ENCODE assay signal across 1 cellular context in the genomic region with DNA sequence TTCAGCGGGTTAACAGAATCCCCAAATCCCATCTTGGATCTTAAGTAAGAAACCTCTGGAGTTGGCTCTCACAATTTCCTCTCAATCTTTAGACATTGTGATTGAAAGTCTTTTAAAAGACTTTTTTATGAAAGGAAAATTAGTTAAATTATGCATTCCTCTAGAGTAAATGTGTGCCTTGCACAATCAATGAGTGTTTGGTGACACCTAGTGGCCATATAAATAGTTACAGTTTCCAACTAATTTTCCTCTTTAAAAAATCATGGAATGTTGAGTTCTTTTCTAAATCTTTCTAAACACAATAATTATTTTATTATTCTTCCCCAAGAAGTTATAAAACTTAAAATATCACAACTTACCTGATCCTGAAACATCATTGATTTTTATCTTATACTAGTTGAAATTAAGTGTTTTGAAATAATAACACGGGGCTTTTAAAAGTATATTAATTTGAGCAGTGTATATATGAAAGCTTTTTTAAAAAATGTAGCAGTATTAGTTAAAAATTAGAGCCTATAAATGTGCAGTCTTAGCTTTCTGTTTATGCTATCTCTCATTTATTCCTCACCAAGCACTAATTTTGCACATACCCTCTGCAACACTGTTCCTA.
TF ChIP-seq lines count a peak whose summit lies in the region.

No MANE protein-coding gene starts in this region.

TF ChIP-seq in GM23338, 12 proteins besides CTCF, POLR2A, EP300 and RAD21 (continued from another document):
- TF ChIP-seq, protein P1, sequence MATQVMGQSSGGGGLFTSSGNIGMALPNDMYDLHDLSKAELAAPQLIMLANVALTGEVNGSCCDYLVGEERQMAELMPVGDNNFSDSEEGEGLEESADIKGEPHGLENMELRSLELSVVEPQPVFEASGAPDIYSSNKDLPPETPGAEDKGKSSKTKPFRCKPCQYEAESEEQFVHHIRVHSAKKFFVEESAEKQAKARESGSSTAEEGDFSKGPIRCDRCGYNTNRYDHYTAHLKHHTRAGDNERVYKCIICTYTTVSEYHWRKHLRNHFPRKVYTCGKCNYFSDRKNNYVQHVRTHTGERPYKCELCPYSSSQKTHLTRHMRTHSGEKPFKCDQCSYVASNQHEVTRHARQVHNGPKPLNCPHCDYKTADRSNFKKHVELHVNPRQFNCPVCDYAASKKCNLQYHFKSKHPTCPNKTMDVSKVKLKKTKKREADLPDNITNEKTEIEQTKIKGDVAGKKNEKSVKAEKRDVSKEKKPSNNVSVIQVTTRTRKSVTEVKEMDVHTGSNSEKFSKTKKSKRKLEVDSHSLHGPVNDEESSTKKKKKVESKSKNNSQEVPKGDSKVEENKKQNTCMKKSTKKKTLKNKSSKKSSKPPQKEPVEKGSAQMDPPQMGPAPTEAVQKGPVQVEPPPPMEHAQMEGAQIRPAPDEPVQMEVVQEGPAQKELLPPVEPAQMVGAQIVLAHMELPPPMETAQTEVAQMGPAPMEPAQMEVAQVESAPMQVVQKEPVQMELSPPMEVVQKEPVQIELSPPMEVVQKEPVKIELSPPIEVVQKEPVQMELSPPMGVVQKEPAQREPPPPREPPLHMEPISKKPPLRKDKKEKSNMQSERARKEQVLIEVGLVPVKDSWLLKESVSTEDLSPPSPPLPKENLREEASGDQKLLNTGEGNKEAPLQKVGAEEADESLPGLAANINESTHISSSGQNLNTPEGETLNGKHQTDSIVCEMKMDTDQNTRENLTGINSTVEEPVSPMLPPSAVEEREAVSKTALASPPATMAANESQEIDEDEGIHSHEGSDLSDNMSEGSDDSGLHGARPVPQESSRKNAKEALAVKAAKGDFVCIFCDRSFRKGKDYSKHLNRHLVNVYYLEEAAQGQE (IDR thresholded peaks at IDR 0.05; ENCODE audit: unreplicated experiment) = no peak
- TF ChIP-seq EZH2phosphoT487 (IDR thresholded peaks at IDR 0.05; ENCODE audit: unreplicated experiment) (no peak), JUNB (IDR thresholded peaks at IDR 0.05; ENCODE audit: unreplicated experiment) (no peak), STAT1 (IDR thresholded peaks at IDR 0.05; ENCODE audit: unreplicated experiment) (no peak), ZNF114 (CRISPR knock-in tag; IDR thresholded peaks at IDR 0.05) (no peak), NANOG (IDR thresholded peaks at IDR 0.05; ENCODE audit: borderline replicate concordance) (no peak), CREB1 (CRISPR knock-in tag; IDR thresholded peaks at IDR 0.05; ENCODE audit: low read depth) (no peak)
